ENCODE assay signal across 8 cellular contexts in the genomic region with DNA sequence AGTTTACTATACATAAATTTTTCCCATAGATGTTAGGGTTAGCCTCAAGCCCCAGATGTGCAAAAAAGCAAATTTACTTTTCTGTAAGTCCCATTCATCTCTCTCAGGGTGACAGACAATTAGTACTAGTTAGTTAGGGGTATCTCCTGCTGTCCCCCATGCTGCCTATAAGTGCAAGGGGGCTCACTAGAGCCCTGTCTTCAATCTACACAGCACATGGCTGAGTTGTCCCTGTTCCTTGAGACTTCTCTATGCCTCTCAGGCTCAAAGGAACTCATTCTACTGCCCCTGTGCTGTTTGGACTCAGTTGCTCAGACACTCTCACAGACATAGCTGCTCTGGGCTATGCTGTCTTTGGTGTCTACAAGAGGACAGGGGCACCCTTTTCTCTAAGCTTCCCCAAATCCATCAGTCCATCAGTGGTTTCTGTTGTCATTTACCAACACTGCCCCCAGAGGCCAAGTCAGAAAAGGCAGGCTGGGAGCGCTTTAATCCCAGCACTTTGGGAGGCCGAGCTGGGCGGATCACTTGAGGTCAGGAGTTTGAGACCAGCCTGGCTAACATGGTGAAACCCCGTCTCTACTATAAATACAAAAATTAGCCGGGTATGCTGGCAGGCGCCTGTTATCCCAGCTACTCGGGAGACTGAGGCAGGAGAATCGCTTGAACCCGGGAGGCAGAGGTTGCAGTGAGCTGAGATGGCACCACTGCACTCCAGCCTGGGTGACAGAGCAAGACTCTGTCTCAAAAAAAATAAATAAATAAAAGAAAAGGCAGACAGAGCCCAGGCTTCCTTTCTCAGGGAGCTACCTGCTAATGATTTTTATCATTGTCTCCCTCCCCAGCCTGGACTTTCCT. TPM values are rescaled to one million over a fixed set of nuclear protein-coding genes. Genes with fewer than 3 reads are reported as not detected.
DNase-seq lines count a peak whose midpoint lies in the region; ATAC-seq and TF ChIP-seq lines count a peak whose summit lies in the region.

No MANE protein-coding gene starts in this region.

- 56% methylated on average over 9 of the region's 9 CpGs for WGBS in right cardiac atrium

- no peaks in the 10 kb centered on the region for H3K4me1 ChIP-seq in right cardiac atrium (ENCODE audit: control insufficient read depth, insufficient read depth, low read length)

- no peak overlapping the region for H3K4me3 ChIP-seq in right cardiac atrium (ENCODE audit: low read length)

- CTCF ChIA-PET in HEK293T (lab: Yijun Ruan, JAX) = interaction anchor here (0.5 to 3.3 kb wide), 12 partner anchors 10 to 285 kb away, joined by 3 to 14 read pairs (median 4); no protein-coding TSS in a partner anchor

- H3K27me3 ChIP-seq in right cardiac atrium (ENCODE audit: control insufficient read depth, insufficient read depth) = no peaks in the 10 kb centered on the region

- POLR2A ChIA-PET in HEK293T (lab: Yijun Ruan, JAX) = no interaction called here

- no peak overlapping the region for H3K27ac ChIP-seq in right cardiac atrium (ENCODE audit: low read length)

- H3K9me3 ChIP-seq in right cardiac atrium (ENCODE audit: control insufficient read depth, low read length) = no peaks in the 10 kb centered on the region

- no peak for ATAC-seq in right cardiac atrium

- intact Hi-C loops in right cardiac atrium (cut with DNase I) = no loop called here

- peak; percentile 39 for DNase-seq in EH (ENCODE audit: low read depth)
- DNase-seq in HEK293T (ENCODE audit: extremely low spot score) = peak; percentile 52
- DNase-seq in OCI-M1 (lab: John Stamatoyannopoulos, UW) = peak; percentile 78
- peak; percentile 4 for DNase-seq in activated T-helper 9 cell treated with anti-CD3 and anti-CD28 coated beads, Interleukin-2, amount 50 U/mL, for 16 hours (ENCODE audit: low read depth)
- peak in 2 of 3 donors; percentile 29 to 58 for DNase-seq in right cardiac atrium
- DNase-seq in stimulated activated CD4-positive, alpha-beta T cell treated with anti-CD3 and anti-CD28 coated beads, Interleukin-2, amount 100 ng/mL, for 24 hours = peak; percentile 45 to 61
- DNase-seq in DMS79 (lab: John Stamatoyannopoulos, UW) = no peak
- no peak for DNase-seq in NCI-H1105 treated with DMSO at 0.1 percent for 48 hours (lab: John Stamatoyannopoulos, UW)

TF ChIP-seq in HEK293T, 16 proteins besides CTCF, POLR2A, EP300 and RAD21:
- TF ChIP-seq FOXA1 (IDR thresholded peaks at IDR 0.05) = no peak
- TF ChIP-seq L3MBTL2 (conservative IDR thresholded peaks at IDR 0.05) = peak; percentile 48
TF ChIP-seq in HEK293T: peak in this region for 1.

RNA-seq across cellular contexts. Expression of a gene that starts 31.4 kb away (rescaled TPM):
- total RNA-seq in right cardiac atrium = 1 to 10 TPM in 1 of 4 donors, under 1 TPM in 3; 0.58 to 1.4 (median 0.62) TPM
- 0.23 TPM for polyA plus RNA-seq in right cardiac atrium

Comparison
In these comparisons a context has a peak if more than half of its experiments do, and no peak if none do; other contexts are left out.
1. DNase-seq: peak in EH (single experiment), HEK293T (single experiment), OCI-M1 (single experiment), activated T-helper 9 cell treated with anti-CD3 and anti-CD28 coated beads, Interleukin-2, amount 50 U/mL, for 16 hours (single experiment), right cardiac atrium (2 of 3) and stimulated activated CD4-positive, alpha-beta T cell treated with anti-CD3 and anti-CD28 coated beads, Interleukin-2, amount 100 ng/mL, for 24 hours (2 of 2); none in DMS79 (single experiment) and NCI-H1105 treated with DMSO at 0.1 percent for 48 hours (single experiment).